11 cellular contexts compared by ENCODE assay signal in the genomic region with DNA sequence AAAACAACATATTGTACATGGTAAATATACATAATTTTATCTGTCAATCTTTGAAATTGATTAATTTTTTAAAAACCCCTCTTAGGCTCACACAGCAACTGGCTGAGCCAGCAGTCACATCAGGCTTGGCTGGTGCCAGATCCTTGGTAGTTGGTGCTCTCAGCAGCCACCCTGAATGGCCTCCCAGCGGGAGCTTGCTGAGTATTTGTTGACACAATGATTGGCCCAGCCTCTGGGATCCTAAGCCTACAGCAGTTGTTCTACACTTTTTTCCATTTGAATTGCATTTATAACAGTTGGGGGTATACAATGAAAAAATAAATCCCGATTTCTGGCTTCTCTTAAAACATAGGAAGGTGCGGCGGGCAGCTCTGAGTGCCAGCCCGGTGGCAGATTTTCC. TPM values are rescaled to one million over a fixed set of nuclear protein-coding genes. Genes with fewer than 3 reads are reported as not detected.
DNase-seq lines count a peak whose midpoint lies in the region; TF ChIP-seq lines count a peak whose summit lies in the region.
"Had no signal": no experiment of that assay in that cellular context is flagged by ENCODE, and none has a peak within 500 bp of the region (broad histone marks: within the 10 kb centered on the region; RNA-seq: fewer than 3 reads in every experiment).

No MANE protein-coding gene starts in this region.

- no peak for TF ChIP-seq CTCF in endothelial cell (IDR thresholded peaks at IDR 0.05; ENCODE audit: unreplicated experiment)

- no peak overlapping the region for H3K27ac Mint-ChIP-seq in endothelial cell (ENCODE audit: unreplicated experiment)

- H3K27me3 Mint-ChIP-seq in endothelial cell (ENCODE audit: unreplicated experiment), result peaks cover 8% of the 10 kb centered on the region

- H3K9me3 Mint-ChIP-seq in endothelial cell (ENCODE audit: unreplicated experiment), result no peaks in the 10 kb centered on the region

- H3K4me3 Mint-ChIP-seq in endothelial cell (ENCODE audit: unreplicated experiment), result peak overlapping the region; percentile 45

- H3K4me1 Mint-ChIP-seq in endothelial cell (ENCODE audit: unreplicated experiment), result peaks cover 4% of the 10 kb centered on the region

- DNase-seq in COLO668 (lab: John Stamatoyannopoulos, UW; ENCODE audit: unreplicated experiment) (peak; percentile 25), NCI-H1092 treated with DMSO at 0.1 percent for 48 hours (lab: John Stamatoyannopoulos, UW) (peak; percentile 82), NCI-H345 treated with DMSO at 0.1 percent for 48 hours (lab: John Stamatoyannopoulos, UW; ENCODE audit: unreplicated experiment) (peak; percentile 89), endothelial cell (ENCODE audit: low spot score) (no peak), NCI-H1105 (lab: John Stamatoyannopoulos, UW) (no peak), SKM-1 treated with dmso at 0.1 percent for 144 hours (lab: John Stamatoyannopoulos, UW; ENCODE audit: unreplicated experiment) (no peak), NCI-H2171 treated with DMSO at 0.1 percent for 48 hours (lab: John Stamatoyannopoulos, UW) (no peak)
- DNase-seq in stimulated activated CD4-positive, alpha-beta T cell treated with anti-CD3 and anti-CD28 coated beads, Interleukin-4, amount 100 ng/mL, for 4 hours, result no peak
- DNase-seq: activated CD8-positive, alpha-beta memory T cell treated with anti-CD3 and anti-CD28 coated beads for 24 hours; activated effector memory CD4-positive, alpha-beta T cell treated with anti-CD3 and anti-CD28 coated beads, Interleukin-2, amount 50 U/mL, for 16 hours; PC-9 had no signal

- H3K36me3 Mint-ChIP-seq in endothelial cell (ENCODE audit: low read depth, unreplicated experiment), result peaks cover 56% of the 10 kb centered on the region

RNA-seq across cellular contexts. Expression of gene PRKAB1, which starts 11.1 kb away (rescaled TPM):
- 28.5 TPM for total RNA-seq in endothelial cell (ENCODE audit: unreplicated experiment)

Comparison
In these comparisons a context has a peak if more than half of its experiments do, and no peak if none do; other contexts are left out.
1. DNase-seq: peak in COLO668 (single experiment), NCI-H1092 treated with DMSO at 0.1 percent for 48 hours (single experiment) and NCI-H345 treated with DMSO at 0.1 percent for 48 hours (single experiment); none in endothelial cell (single experiment), NCI-H1105 (single experiment), stimulated activated CD4-positive, alpha-beta T cell treated with anti-CD3 and anti-CD28 coated beads, Interleukin-4, amount 100 ng/mL, for 4 hours (0 of 2), SKM-1 treated with dmso at 0.1 percent for 144 hours (single experiment) and NCI-H2171 treated with DMSO at 0.1 percent for 48 hours (single experiment).